8 cellular contexts compared by ENCODE assay signal in the genomic region with DNA sequence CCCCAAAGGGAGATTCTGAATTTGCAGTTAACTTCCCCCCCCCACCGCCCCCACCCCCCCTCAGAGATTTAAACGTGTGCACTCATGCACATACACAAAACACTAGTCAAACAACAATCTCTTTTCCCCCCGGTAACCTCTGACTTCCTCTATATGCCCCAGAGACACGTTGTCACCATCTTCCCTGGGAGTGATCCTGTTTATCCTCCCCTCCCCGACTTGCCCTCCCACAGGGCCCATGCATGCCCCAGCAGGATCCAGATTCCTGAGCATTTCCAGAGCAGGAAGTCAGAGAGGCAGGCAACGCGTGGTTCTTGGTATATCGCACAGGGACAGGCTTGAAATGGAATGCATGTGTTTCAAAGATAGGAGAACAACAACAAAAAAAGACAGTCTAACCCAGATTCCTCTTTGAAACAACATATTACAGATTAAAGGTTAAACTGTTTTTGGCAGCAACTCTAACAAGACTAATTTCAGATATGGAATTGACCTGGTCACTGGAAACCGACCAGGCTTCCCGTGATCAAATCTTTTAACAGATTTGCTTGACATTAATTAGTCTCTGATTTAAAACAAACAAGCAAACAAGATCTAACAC. TPM values are rescaled to one million over a fixed set of nuclear protein-coding genes. Genes with fewer than 3 reads are reported as not detected.
A peak's percentile ranks its signal among the peaks of the same experiment; 100 is the strongest.
DNase-seq lines count a peak whose midpoint lies in the region; ATAC-seq and TF ChIP-seq lines count a peak whose summit lies in the region.

No MANE protein-coding gene starts in this region.

- TF ChIP-seq CTCF in adrenal gland (IDR thresholded peaks at IDR 0.05), result no peak
- TF ChIP-seq CTCF in hepatocyte (IDR thresholded peaks at IDR 0.05; ENCODE audit: poor library complexity), result no peak

- H3K36me3 ChIP-seq in adrenal gland (replicated peaks in 1 of 2) (no peaks in the 10 kb centered on the region), hepatocyte (replicated peaks; ENCODE audit: insufficient read depth, low read depth) (no peaks in the 10 kb centered on the region)

- WGBS in adrenal gland, 4 donors, result 2 to 5% (median 3%) methylated on average over 9 to 10 of the region's 10 CpGs
- 2% methylated on average over 8 of the region's 10 CpGs for WGBS in hepatocyte (ENCODE audit: low lambda C conversion rate, missing lambda C conversion rate)

- no peak for TF ChIP-seq POLR2A in adrenal gland (IDR thresholded peaks at IDR 0.05)

- peak overlapping the region; percentile 83 for H3K4me2 ChIP-seq in hepatocyte

- no peaks in the 10 kb centered on the region for H3K9me3 ChIP-seq in adrenal gland (replicated peaks in 1 of 3)
- no peaks in the 10 kb centered on the region for H3K9me3 ChIP-seq in hepatocyte (ENCODE audit: low read depth)

- no peak overlapping the region for H2AFZ ChIP-seq in hepatocyte

- ATAC-seq in sciatic nerve, result no peak
- no peak for ATAC-seq in HG02798 (IDR thresholded peaks at IDR 0.05; ENCODE audit: poor library complexity, unreplicated experiment)
- ATAC-seq in HG03196 (IDR thresholded peaks at IDR 0.05; ENCODE audit: unreplicated experiment), result no peak

- intact Hi-C loops in adrenal gland (cut with DNase I) (loop anchor here (2.0 to 10.0 kb wide), 3 partner anchors 122 to 136 kb away; no protein-coding TSS in a partner anchor), sciatic nerve (cut with DNase I) (no loop called here)

- peaks cover 66% of the 10 kb centered on the region for H3K79me2 ChIP-seq in hepatocyte

- H3K27me3 ChIP-seq in adrenal gland (no peaks in the 10 kb centered on the region), hepatocyte (no peaks in the 10 kb centered on the region)

- peak overlapping the region in 3 of 4 donors; percentile 93 to 96 (median 96) for H3K4me3 ChIP-seq in adrenal gland
- peak overlapping the region; percentile 55 for H3K4me3 ChIP-seq in hepatocyte

- peaks cover 30% of the 10 kb centered on the region for H4K20me1 ChIP-seq in hepatocyte (ENCODE audit: insufficient read depth, poor library complexity, severe bottlenecking)

- H3K4me1 ChIP-seq in adrenal gland (replicated peaks in 1 of 2) (peaks cover 10 to 36% of the 10 kb centered on the region in 2 donors), hepatocyte (ENCODE audit: insufficient read depth) (peaks cover 30% of the 10 kb centered on the region)

- H3K27ac ChIP-seq in adrenal gland, result peak overlapping the region in 4 of 5 donors; percentile 79 to 96 (median 93)
- peak overlapping the region; percentile 89 for H3K27ac ChIP-seq in hepatocyte

- DNase-seq in ELF-1 (ENCODE audit: low read depth, low spot score) (peak; percentile 82), LHCN-M2 (ENCODE audit: low read depth) (peak; percentile 67), adrenal gland (peak in 4 of 7 donors; percentile 32 to 60 (median 54)), hepatocyte (ENCODE audit: low spot score) (peak; percentile 64), sciatic nerve (ENCODE audit: low spot score) (peak; percentile 33), middle frontal gyrus (ENCODE audit: extremely low spot score, low spot score) (no peak)

- no peaks in the 10 kb centered on the region for H3K9me2 ChIP-seq in hepatocyte (replicated peaks; ENCODE audit: insufficient read depth)

RNA-seq across cellular contexts. Expression of gene BLCAP, which starts 1.3 kb away (rescaled TPM):
- total RNA-seq in LHCN-M2 (2014; rRNA removed) (82.2 and 108 TPM in 2 replicates), adrenal gland (10 to 100 TPM; 50.2 to 80.1 (median 68.2) TPM), hepatocyte (71.9 TPM in 2 replicates), sciatic nerve (58.4 TPM)
- polyA plus RNA-seq in LHCN-M2 (2012), result 86.2 TPM
- polyA plus RNA-seq in adrenal gland (100 to 1,000 TPM in 1 of 3 donors, 10 to 100 TPM in 2; 67.4 to 105 (median 70.6) TPM), hepatocyte (65.8 and 70.0 TPM in 2 replicates)

RNA-seq across cellular contexts. Expression of gene NNAT, which starts 5.3 kb away (rescaled TPM):
- 0.26 TPM in 1 of 2 replicates, not detected in the other for total RNA-seq in LHCN-M2 (2014; rRNA removed)
- polyA plus RNA-seq in LHCN-M2 (2012), result 1.3 TPM
- 1 to 10 TPM in 3 of 8 donors, under 1 TPM in 3, not detected in 2; 0.22 to 7.0 (median 3.4) TPM for total RNA-seq in adrenal gland
- 10 to 100 TPM in 2 of 3 donors, 1 to 10 TPM in 1; 6.9 to 21.6 (median 21.3) TPM for polyA plus RNA-seq in adrenal gland
- total RNA-seq in hepatocyte, result not detected in 2 replicates
- 0.43 and 1.1 TPM in 2 replicates for polyA plus RNA-seq in hepatocyte
- total RNA-seq in sciatic nerve, result 2.1 TPM
